20 cellular contexts compared by ENCODE assay signal in genomic region chr13:106184778-106185177, GRCh38.
A peak's percentile ranks its signal among the peaks of the same experiment; 100 is the strongest.
DNase-seq lines count a peak whose midpoint lies in the region; ATAC-seq, FAIRE-seq and TF ChIP-seq lines count a peak whose summit lies in the region.
"Had no signal": no experiment of that assay in that cellular context is flagged by ENCODE, and none has a peak within 500 bp of the region (broad histone marks: within the 10 kb centered on the region; RNA-seq: fewer than 3 reads in every experiment).

No MANE protein-coding gene starts in this region.

- H3K27ac ChIP-seq in H1 (ENCODE audit: low read depth, low read length): no peak overlapping the region
- no peak overlapping the region for H3K27ac ChIP-seq in effector memory CD4-positive, alpha-beta T cell (ENCODE audit: insufficient read depth, low read length, poor library complexity, severe bottlenecking)
- H3K27ac ChIP-seq: C4-2B, GM23248 had no signal

- no peaks in the 10 kb centered on the region for H3K27me3 Mint-ChIP-seq in glutamatergic neuron (ENCODE audit: unreplicated experiment)

- H3K56ac ChIP-seq in H1 (replicated peaks; ENCODE audit: insufficient read length, low read depth, low read length): no peak overlapping the region

- H3K4ac ChIP-seq in H1 (replicated peaks; ENCODE audit: insufficient read length, low read depth, low read length): no peak overlapping the region

- H2BK120ac ChIP-seq in H1 (replicated peaks; ENCODE audit: low read depth, low read length): no peak overlapping the region

- CTCF ChIA-PET in H1 (lab: Charles Lee; ENCODE audit: partially characterized antibody): no interaction called here

- H3K4me3 ChIP-seq in H1 (ENCODE audit: extremely low read depth in 1 of 4, insufficient read depth in 2 of 4, low read depth in 3 of 4, low read length in 4 of 4): no peak overlapping the region
- H3K4me3 ChIP-seq in effector memory CD4-positive, alpha-beta T cell (ENCODE audit: insufficient read depth, low read depth, low read length, poor library complexity, severe bottlenecking): no peak overlapping the region
- H3K4me3 ChIP-seq: GM23248 had no signal

- no peak for FAIRE-seq in H1 (lab: Jason Lieb, UNC)
- FAIRE-seq: A204.1, GM12892, HepG2, HTR-8/SVneo had no signal

- no peak overlapping the region for H4K8ac ChIP-seq in H1 (ENCODE audit: extremely low read depth, insufficient read depth, low read length)

- H2BK15ac ChIP-seq in H1 (ENCODE audit: low read length): no peak overlapping the region

- H4K5ac ChIP-seq in H1 (ENCODE audit: insufficient read length, low read depth, low read length): no peak overlapping the region

- POLR2A ChIA-PET in H1 (lab: Charles Lee; ENCODE audit: partially characterized antibody): no interaction called here

- TF ChIP-seq POLR2A in H1 (IDR thresholded peaks at IDR 0.05; ENCODE audit: control extremely low read depth in 1 of 2, low read depth in 2 of 2, low read length in 2 of 2): no peak

- no peaks in the 10 kb centered on the region for H3K27me3 ChIP-seq in H1 (replicated peaks in 1 of 4; ENCODE audit: control insufficient read depth in 3 of 4, extremely low read depth in 1 of 4, insufficient read depth in 3 of 4, low read length in 3 of 4)
- no peaks in the 10 kb centered on the region for H3K27me3 ChIP-seq in effector memory CD4-positive, alpha-beta T cell (replicated peaks; ENCODE audit: control insufficient read depth, insufficient read depth, low read length, poor library complexity, severe bottlenecking)
- H3K27me3 ChIP-seq: BE2C had no signal

- H3K4me1 ChIP-seq in H1 (replicated peaks in 1 of 4; ENCODE audit: control insufficient read depth in 3 of 4, insufficient read depth in 4 of 4, low read length in 3 of 4): no peaks in the 10 kb centered on the region
- no peaks in the 10 kb centered on the region for H3K4me1 ChIP-seq in effector memory CD4-positive, alpha-beta T cell (ENCODE audit: control insufficient read depth, insufficient read depth, low read length, poor library complexity, severe bottlenecking)

- H3K36me3 Mint-ChIP-seq in glutamatergic neuron (ENCODE audit: unreplicated experiment): no peaks in the 10 kb centered on the region
- H3K36me3 Mint-ChIP-seq: CD4-positive, alpha-beta memory T cell had no signal

- H3K23ac ChIP-seq in H1 (ENCODE audit: insufficient read length): no peak overlapping the region

- no peak overlapping the region for H2AK5ac ChIP-seq in H1 (ENCODE audit: low read depth, low read length)

- H3K9ac ChIP-seq in H1 (replicated peaks in 1 of 4; ENCODE audit: extremely low read depth in 1 of 4, low read depth in 3 of 4, low read length in 3 of 4): no peak overlapping the region
- H3K9ac ChIP-seq: GM23248 had no signal

- TF ChIP-seq RAD21 in H1 (IDR thresholded peaks at IDR 0.05 in 1 of 2, conservative IDR thresholded peaks at IDR 0.05 in 1 of 2; ENCODE audit: low read depth in 2 of 2, low read length in 2 of 2): no peak

- H3K4me2 ChIP-seq in H1 (ENCODE audit: insufficient read depth in 1 of 2, low read depth in 2 of 2, low read length in 2 of 2): no peak overlapping the region

- no peaks in the 10 kb centered on the region for H3K36me3 ChIP-seq in H1 (ENCODE audit: control insufficient read depth in 2 of 4, insufficient read depth in 4 of 4, low read length in 3 of 4)
- H3K36me3 ChIP-seq in effector memory CD4-positive, alpha-beta T cell (ENCODE audit: control insufficient read depth, insufficient read depth, low read length): no peaks in the 10 kb centered on the region
- H3K36me3 ChIP-seq: BE2C had no signal

- H3K18ac ChIP-seq in H1 (ENCODE audit: extremely low read depth, low read length): no peak overlapping the region

- ATAC-seq in HG02798 (IDR thresholded peaks at IDR 0.05; ENCODE audit: poor library complexity, unreplicated experiment): peak; percentile 41
- ATAC-seq: HepG2 had no signal

- H3K79me1 ChIP-seq in H1 (ENCODE audit: low read depth, low read length): no peaks in the 10 kb centered on the region

- no peak overlapping the region for H2BK5ac ChIP-seq in H1 (ENCODE audit: low read depth, low read length)

- H4K20me1 ChIP-seq in H1 (replicated peaks in 1 of 2; ENCODE audit: control insufficient read depth in 1 of 2, insufficient read depth in 2 of 2, low read length in 2 of 2): no peaks in the 10 kb centered on the region

- no peaks in the 10 kb centered on the region for H3K9me3 ChIP-seq in H1 (ENCODE audit: insufficient read depth in 2 of 2, low read depth in 1 of 2, low read length in 1 of 2)
- no peaks in the 10 kb centered on the region for H3K9me3 ChIP-seq in effector memory CD4-positive, alpha-beta T cell (ENCODE audit: control insufficient read depth, low read length)

- peaks cover 11% of the 10 kb centered on the region for H3K4me1 Mint-ChIP-seq in glutamatergic neuron (ENCODE audit: low read depth, unreplicated experiment)
- H3K4me1 Mint-ChIP-seq: CD4-positive, alpha-beta memory T cell had no signal

- no peak overlapping the region for H2BK20ac ChIP-seq in H1 (ENCODE audit: low read length)

- no peaks in the 10 kb centered on the region for H3K9me3 Mint-ChIP-seq in glutamatergic neuron (ENCODE audit: unreplicated experiment)

- no peaks in the 10 kb centered on the region for H3K79me2 ChIP-seq in H1 (ENCODE audit: control insufficient read depth in 1 of 2, insufficient read depth in 2 of 2, low read length in 2 of 2)

- TF ChIP-seq CTCF in H1 (IDR thresholded peaks at IDR 0.05; ENCODE audit: control extremely low read depth in 1 of 3, insufficient read depth in 1 of 3, low read depth in 1 of 3, low read length in 3 of 3): no peak
- no peak for TF ChIP-seq CTCF in glutamatergic neuron (IDR thresholded peaks at IDR 0.05; ENCODE audit: partially characterized antibody, unreplicated experiment)

- no peak overlapping the region for H2BK12ac ChIP-seq in H1 (ENCODE audit: low read depth, low read length)

- peak; percentile 84 for DNase-seq in NAMALWA (ENCODE audit: low spot score)
- no peak for DNase-seq in H1 (ENCODE audit: low read depth in 1 of 2, low spot score in 2 of 2)
- no peak for DNase-seq in effector memory CD4-positive, alpha-beta T cell
- DNase-seq in activated naive CD4-positive, alpha-beta T cell treated with anti-CD3 and anti-CD28 coated beads, Interleukin-2, amount 50 U/mL, for 16 hours: no peak
- DNase-seq in glutamatergic neuron: no peak
- DNase-seq in hypothalamus (lab: John Stamatoyannopoulos, UW): no peak
- DNase-seq: BE2C; CD4-positive, alpha-beta memory T cell; DND-41; GDM1; GM23248; H7; Kasumi-1; KBM-7 had no signal

- no peak for TF ChIP-seq EP300 in H1 (IDR thresholded peaks at IDR 0.05; ENCODE audit: borderline replicate concordance in 1 of 2, low read depth in 2 of 2, low read length in 2 of 2)

- H3K4me3 Mint-ChIP-seq in glutamatergic neuron (ENCODE audit: unreplicated experiment): no peak overlapping the region
- H3K4me3 Mint-ChIP-seq: CD4-positive, alpha-beta memory T cell had no signal

- no peaks in the 10 kb centered on the region for H3K23me2 ChIP-seq in H1 (ENCODE audit: low read depth, low read length)

- no peak overlapping the region for H2AFZ ChIP-seq in H1 (ENCODE audit: low read length)
- H2AFZ ChIP-seq: GM23248 had no signal

- H3K27ac Mint-ChIP-seq in glutamatergic neuron (ENCODE audit: unreplicated experiment): no peak overlapping the region
- H3K27ac Mint-ChIP-seq: CD4-positive, alpha-beta memory T cell had no signal

- WGBS in H1 (ENCODE audit: extremely low coverage in 1 of 2, insufficient coverage in 1 of 2, insufficient read length in 1 of 2, insufficient replicate concordance in 2 of 2, low coverage in 1 of 2, low lambda C conversion rate in 2 of 2, missing lambda C conversion rate in 1 of 2), 2 experiments: 92% methylated on average over 2 of the region's 2 CpGs; no CpG with 5 or more reads in 1 of the 2 experiments

- H3K14ac ChIP-seq in H1 (ENCODE audit: insufficient read length): no peak overlapping the region

- H4K91ac ChIP-seq in H1 (replicated peaks; ENCODE audit: insufficient read length, low read length): no peak overlapping the region

TF ChIP-seq in H1, 55 proteins besides CTCF, POLR2A, EP300 and RAD21:
- TF ChIP-seq JUN (IDR thresholded peaks at IDR 0.05; ENCODE audit: low read depth, low read length): no peak
- 0 out of 2 replicates have a peak, but pooled peaks have one; percentile 3 for TF ChIP-seq USF2 (IDR thresholded peaks at IDR 0.05; ENCODE audit: low read length)
